In the genomic region with DNA sequence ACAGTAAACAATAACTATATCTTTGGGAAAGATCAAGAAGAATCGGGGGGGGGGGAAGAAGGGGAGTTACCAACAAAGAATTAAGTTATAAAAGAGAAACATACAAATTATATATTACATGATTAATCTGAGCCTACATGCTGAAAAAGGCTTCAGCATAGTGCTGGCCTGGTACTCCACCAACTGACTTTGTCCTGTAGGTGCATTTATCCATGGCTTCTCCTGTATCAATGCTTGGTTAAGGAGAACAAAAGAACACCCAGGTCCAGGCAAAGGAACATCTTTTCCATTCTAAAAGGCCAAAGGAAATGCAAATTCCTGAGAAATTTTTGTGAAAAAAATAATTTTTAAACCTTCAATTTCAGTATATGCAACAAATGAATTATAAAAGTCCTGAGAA, we compare ENCODE assay signal across 1 cellular context.
TF ChIP-seq lines count a peak whose summit lies in the region.

No MANE protein-coding gene starts in this region.

TF ChIP-seq in WTC11, 78 proteins besides CTCF, POLR2A, EP300 and RAD21 (continued from another document):
- no peak for TF ChIP-seq AFF4 (CRISPR knock-in tag; IDR thresholded peaks at IDR 0.05; ENCODE audit: borderline replicate concordance)
- no peak for TF ChIP-seq ZNF263 (CRISPR knock-in tag; IDR thresholded peaks at IDR 0.05; ENCODE audit: low read depth)
- no peak for TF ChIP-seq HMGA2 (CRISPR knock-in tag; IDR thresholded peaks at IDR 0.05)
- TF ChIP-seq GTF2I (CRISPR knock-in tag; conservative IDR thresholded peaks at IDR 0.05), result no peak
- TF ChIP-seq OVOL2 (CRISPR knock-in tag; IDR thresholded peaks at IDR 0.05; ENCODE audit: borderline replicate concordance), result no peak
- no peak for TF ChIP-seq ETV6 (CRISPR knock-in tag; IDR thresholded peaks at IDR 0.05)
- TF ChIP-seq E2F4 (CRISPR knock-in tag; IDR thresholded peaks at IDR 0.05; ENCODE audit: borderline replicate concordance, low read depth), result no peak
- TF ChIP-seq, protein P1, sequence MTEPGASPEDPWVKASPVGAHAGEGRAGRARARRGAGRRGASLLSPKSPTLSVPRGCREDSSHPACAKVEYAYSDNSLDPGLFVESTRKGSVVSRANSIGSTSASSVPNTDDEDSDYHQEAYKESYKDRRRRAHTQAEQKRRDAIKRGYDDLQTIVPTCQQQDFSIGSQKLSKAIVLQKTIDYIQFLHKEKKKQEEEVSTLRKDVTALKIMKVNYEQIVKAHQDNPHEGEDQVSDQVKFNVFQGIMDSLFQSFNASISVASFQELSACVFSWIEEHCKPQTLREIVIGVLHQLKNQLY (CRISPR knock-in tag; IDR thresholded peaks at IDR 0.05), result no peak
- TF ChIP-seq ZNF138 (CRISPR knock-in tag; conservative IDR thresholded peaks at IDR 0.05), result no peak
- TF ChIP-seq ATF1 (CRISPR knock-in tag; IDR thresholded peaks at IDR 0.05), result no peak
- TF ChIP-seq SMAD3 (CRISPR knock-in tag; IDR thresholded peaks at IDR 0.05; ENCODE audit: borderline replicate concordance), result no peak
- TF ChIP-seq FOXJ3 (CRISPR knock-in tag; IDR thresholded peaks at IDR 0.05; ENCODE audit: borderline replicate concordance), result no peak
- no peak for TF ChIP-seq ESRRA (CRISPR knock-in tag; IDR thresholded peaks at IDR 0.05; ENCODE audit: borderline replicate concordance)
- no peak for TF ChIP-seq ZNF532 (CRISPR knock-in tag; IDR thresholded peaks at IDR 0.05; ENCODE audit: borderline replicate concordance)
